In the genomic region with DNA sequence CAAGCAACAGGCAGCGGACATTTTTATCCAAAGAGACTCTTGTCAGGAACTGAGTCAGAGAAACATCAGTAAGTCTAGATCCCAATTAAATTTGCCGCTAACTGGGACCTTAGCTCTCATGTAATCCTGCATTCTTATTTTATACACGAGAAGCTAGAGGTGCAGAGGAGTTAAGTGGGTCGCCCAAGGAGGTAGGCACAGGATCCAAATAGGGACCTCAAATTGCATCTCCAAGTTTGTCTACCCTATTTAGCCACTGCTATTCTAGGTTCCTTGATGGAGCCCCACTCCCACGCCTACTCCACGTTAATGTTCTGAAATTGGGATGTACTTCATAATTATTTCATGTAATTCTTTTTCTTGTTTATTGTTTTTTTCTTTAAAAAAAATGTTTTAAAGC, we compare ENCODE assay signal across 23 cellular contexts. TPM values are rescaled to one million over a fixed set of nuclear protein-coding genes. Genes with fewer than 3 reads are reported as not detected.
DNase-seq lines count a peak whose midpoint lies in the region; ATAC-seq and TF ChIP-seq lines count a peak whose summit lies in the region.
"Had no signal": no experiment of that assay in that cellular context is flagged by ENCODE, and none has a peak within 500 bp of the region (broad histone marks: within the 10 kb centered on the region; RNA-seq: fewer than 3 reads in every experiment).

No MANE protein-coding gene starts in this region.

- H2AK5ac ChIP-seq in neuronal stem cell (ENCODE audit: low read depth, low read length): no peak overlapping the region

- TF ChIP-seq CTCF in sigmoid colon (IDR thresholded peaks at IDR 0.05): no peak

- no peaks in the 10 kb centered on the region for H3K27me3 ChIP-seq in neuronal stem cell (ENCODE audit: control insufficient read depth in 3 of 3, insufficient read depth in 3 of 3, low read depth in 1 of 3, low read length in 3 of 3)
- no peaks in the 10 kb centered on the region for H3K27me3 ChIP-seq in sigmoid colon
- H3K27me3 ChIP-seq: BE2C, BLaER1 had no signal

- no peak overlapping the region for H3K9ac ChIP-seq in neuronal stem cell (ENCODE audit: low read depth, low read length, poor library complexity)
- H3K9ac ChIP-seq: BLaER1 had no signal

- DNase-seq in neuronal stem cell (ENCODE audit: low spot score): no peak
- DNase-seq in sigmoid colon: no peak
- no peak for DNase-seq in cortex of kidney (lab: John Stamatoyannopoulos, UW)
- DNase-seq: 8988T; ACHN; BE2C; C1 segment of cervical spinal cord; CD4-positive, alpha-beta memory T cell; CD4-positive, CD25-positive, alpha-beta regulatory T cell; CD8-positive, alpha-beta memory T cell; COR-L47; DMS 273 treated with DMSO at 0.1 percent for 48 hours; DMS153; DMS53; DMS79; DND-41; EL; GDM1 had no signal

- H2BK12ac ChIP-seq in neuronal stem cell (ENCODE audit: low read length): no peak overlapping the region

- no peak overlapping the region for H3K23ac ChIP-seq in neuronal stem cell (ENCODE audit: low read depth, low read length, poor library complexity)

- intact Hi-C loops in sigmoid colon (cut with DNase I): loop anchor here (5.0 kb wide), 1 partner anchor 48 kb away; no protein-coding TSS in a partner anchor

- TF ChIP-seq POLR2A in sigmoid colon (IDR thresholded peaks at IDR 0.05): no peak

- H3K27ac ChIP-seq in neuronal stem cell (replicated peaks; ENCODE audit: low read length) (no peak overlapping the region), sigmoid colon (peak overlapping the region in 3 of 4 donors; percentile 26 to 68 (median 40))
- H3K27ac ChIP-seq: BLaER1 had no signal

- ATAC-seq in HG03520 (IDR thresholded peaks at IDR 0.05; ENCODE audit: unreplicated experiment): no peak
- ATAC-seq in GM19467 (IDR thresholded peaks at IDR 0.05; ENCODE audit: unreplicated experiment): no peak
- ATAC-seq: GM12878 had no signal

- H4K8ac ChIP-seq in neuronal stem cell (ENCODE audit: low read depth, low read length): no peak overlapping the region

- H2BK120ac ChIP-seq in neuronal stem cell (ENCODE audit: low read depth, low read length): no peak overlapping the region

- TF ChIP-seq EP300 in sigmoid colon (IDR thresholded peaks at IDR 0.05): no peak

- H3K4me1 ChIP-seq in neuronal stem cell (ENCODE audit: control insufficient read depth in 2 of 2, insufficient read depth in 1 of 2, low read depth in 1 of 2, low read length in 2 of 2) (peaks cover 0 to 3% of the 10 kb centered on the region in 2 donors), sigmoid colon (peaks cover 0 to 50% (median 38%) of the 10 kb centered on the region in 4 donors)
- H3K4me1 ChIP-seq: BLaER1 had no signal

- H3K4me2 ChIP-seq in neuronal stem cell (ENCODE audit: insufficient read depth, low read length, poor library complexity, severe bottlenecking): no peak overlapping the region
- H3K4me2 ChIP-seq: BLaER1 had no signal

- H2AFZ ChIP-seq in neuronal stem cell (ENCODE audit: low read length): peak overlapping the region; percentile 9

- H2BK5ac ChIP-seq in neuronal stem cell (ENCODE audit: low read length): no peak overlapping the region

- H3K4me3 ChIP-seq in neuronal stem cell (ENCODE audit: low read length in 2 of 2): no peak overlapping the region
- H3K4me3 ChIP-seq in sigmoid colon: no peak overlapping the region
- H3K4me3 ChIP-seq: BLaER1, GM12878 had no signal

- H4K91ac ChIP-seq in neuronal stem cell (ENCODE audit: low read depth, low read length, poor library complexity): no peak overlapping the region

- no peak overlapping the region for H3K18ac ChIP-seq in neuronal stem cell (ENCODE audit: low read length)

- WGBS in neuronal stem cell (ENCODE audit: extremely low coverage in 2 of 2, insufficient read length in 2 of 2, insufficient replicate concordance in 1 of 2), 2 donors: no CpG with 5 or more reads among the region's 6 CpGs
- WGBS in sigmoid colon, 2 donors: 96 to 97% methylated on average over 6 of the region's 6 CpGs

- no peak overlapping the region for H2BK15ac ChIP-seq in neuronal stem cell (ENCODE audit: low read length)

- H3K36me3 ChIP-seq in neuronal stem cell (replicated peaks in 1 of 2; ENCODE audit: control insufficient read depth in 2 of 2, insufficient read depth in 2 of 2, low read length in 2 of 2): no peaks in the 10 kb centered on the region
- no peaks in the 10 kb centered on the region for H3K36me3 ChIP-seq in sigmoid colon
- H3K36me3 ChIP-seq: BE2C, BLaER1 had no signal

- no peak overlapping the region for H3K14ac ChIP-seq in neuronal stem cell (ENCODE audit: low read length)

- H3K79me1 ChIP-seq in neuronal stem cell (ENCODE audit: low read depth, low read length): no peaks in the 10 kb centered on the region

- H3K9me3 ChIP-seq in neuronal stem cell (replicated peaks in 1 of 2; ENCODE audit: control insufficient read depth in 2 of 2, insufficient read depth in 1 of 2, low read depth in 1 of 2, low read length in 2 of 2) (peaks cover 0 to 5% of the 10 kb centered on the region in 2 donors), sigmoid colon (peaks cover 0 to under 1% (median 0%) of the 10 kb centered on the region in 4 donors)
- H3K9me3 ChIP-seq: BE2C had no signal

- H3K4ac ChIP-seq in neuronal stem cell (ENCODE audit: low read length): no peak overlapping the region

RNA-seq across cellular contexts. Expression of gene TRIM9, which starts 19.9 kb away (rescaled TPM):
- polyA plus RNA-seq in neuronal stem cell (2013, experiment 1 of 2): 1.6 TPM
- 1.6 TPM for polyA plus RNA-seq in neuronal stem cell (2013, experiment 2 of 2)
- total RNA-seq in sigmoid colon: 10 to 100 TPM; 13.5 to 21.0 (median 17.0) TPM
- polyA plus RNA-seq in sigmoid colon: 1 to 10 TPM; 2.4 to 2.8 (median 2.4) TPM
- polyA plus RNA-seq: CD14-positive monocyte had no signal
